Comparison of ENCODE assay signal across 10 cellular contexts in genomic region chr16:84810518-84811273, GRCh38. TPM values are rescaled to one million over a fixed set of nuclear protein-coding genes. Genes with fewer than 3 reads are reported as not detected.
DNase-seq lines count a peak whose midpoint lies in the region; ATAC-seq and TF ChIP-seq lines count a peak whose summit lies in the region.
"Had no signal": no experiment of that assay in that cellular context is flagged by ENCODE, and none has a peak within 500 bp of the region (broad histone marks: within the 10 kb centered on the region; RNA-seq: fewer than 3 reads in every experiment).

No MANE protein-coding gene starts in this region.

- ATAC-seq in activated naive CD8-positive, alpha-beta T cell treated with anti-CD3 and anti-CD28 coated beads, Interleukin-2, amount 50 U/mL, for 24 hours: peak; percentile 73
- ATAC-seq: WTC11 had no signal

- no peak for TF ChIP-seq EP300 in sigmoid colon (IDR thresholded peaks at IDR 0.05)

- intact Hi-C loops in sigmoid colon (cut with DNase I): no loop called here

- H3K36me3 ChIP-seq in sigmoid colon: no peaks in the 10 kb centered on the region

- H3K27me3 Mint-ChIP-seq in activated naive CD8-positive, alpha-beta T cell treated with anti-CD3 and anti-CD28 coated beads, Interleukin-2, amount 50 U/mL, for 24 hours: peaks cover 8% of the 10 kb centered on the region

- H3K4me3 Mint-ChIP-seq in activated naive CD8-positive, alpha-beta T cell treated with anti-CD3 and anti-CD28 coated beads, Interleukin-2, amount 50 U/mL, for 24 hours: no peak overlapping the region
- H3K4me3 Mint-ChIP-seq: central memory CD8-positive, alpha-beta T cell; WTC11 had no signal

- no peaks in the 10 kb centered on the region for H3K36me3 Mint-ChIP-seq in activated naive CD8-positive, alpha-beta T cell treated with anti-CD3 and anti-CD28 coated beads, Interleukin-2, amount 50 U/mL, for 24 hours (ENCODE audit: low read depth)
- H3K36me3 Mint-ChIP-seq: WTC11 had no signal

- no peak for TF ChIP-seq POLR2A in sigmoid colon (IDR thresholded peaks at IDR 0.05)

- WGBS in sigmoid colon, 2 donors: 66 to 73% methylated on average over 17 of the region's 17 CpGs

- H3K27ac Mint-ChIP-seq in activated naive CD8-positive, alpha-beta T cell treated with anti-CD3 and anti-CD28 coated beads, Interleukin-2, amount 50 U/mL, for 24 hours: no peak overlapping the region
- H3K27ac Mint-ChIP-seq: WTC11 had no signal

- H3K9me3 Mint-ChIP-seq in activated naive CD8-positive, alpha-beta T cell treated with anti-CD3 and anti-CD28 coated beads, Interleukin-2, amount 50 U/mL, for 24 hours: no peaks in the 10 kb centered on the region
- H3K9me3 Mint-ChIP-seq: central memory CD8-positive, alpha-beta T cell had no signal

- H3K27ac ChIP-seq in sigmoid colon: peak overlapping the region; percentile 26 to 59 (median 38)

- H3K4me1 ChIP-seq in sigmoid colon: peaks cover 0 to 8% (median 2%) of the 10 kb centered on the region in 4 donors

- H3K9me3 ChIP-seq in sigmoid colon: no peaks in the 10 kb centered on the region

- no peak overlapping the region for H3K4me3 ChIP-seq in sigmoid colon

- H3K27me3 ChIP-seq in sigmoid colon: no peaks in the 10 kb centered on the region

- H3K4me1 Mint-ChIP-seq in activated naive CD8-positive, alpha-beta T cell treated with anti-CD3 and anti-CD28 coated beads, Interleukin-2, amount 50 U/mL, for 24 hours: peaks cover 13% of the 10 kb centered on the region
- H3K4me1 Mint-ChIP-seq: central memory CD8-positive, alpha-beta T cell; WTC11 had no signal

- TF ChIP-seq CTCF in sigmoid colon (IDR thresholded peaks at IDR 0.05): no peak

- DNase-seq in GM04503 (ENCODE audit: low read depth) (peak; percentile 79), KBM-7 (peak; percentile 95), sigmoid colon (peak; percentile 84), NCI-H146 treated with DMSO at 0.1 percent for 48 hours (lab: John Stamatoyannopoulos, UW; ENCODE audit: unreplicated experiment) (no peak), inferior parietal cortex (ENCODE audit: extremely low spot score) (no peak), NCI-H345 treated with DMSO at 0.1 percent for 48 hours (lab: John Stamatoyannopoulos, UW; ENCODE audit: unreplicated experiment) (no peak)
- no peak for DNase-seq in activated naive CD8-positive, alpha-beta T cell treated with anti-CD3 and anti-CD28 coated beads, Interleukin-2, amount 50 U/mL, for 24 hours
- DNase-seq: NCI-H2029 treated with DMSO at 0.1 percent for 48 hours had no signal

- in situ Hi-C loops in KBM-7 (cut with MboI; ENCODE audit: low pct_unique_long_range_greater_than_20kb, low sequenced_read_pairs): no loop called here

RNA-seq across cellular contexts. Expression of gene CRISPLD2, which starts 9.1 kb away (rescaled TPM):
- 100 to 1,000 TPM; 140 to 545 (median 260) TPM for total RNA-seq in sigmoid colon
- 10 to 100 TPM in 1 of 3 donors, 1 to 10 TPM in 2; 3.0 to 27.3 (median 6.0) TPM for polyA plus RNA-seq in sigmoid colon

Comparison
In these comparisons a context has a peak if more than half of its experiments do, and no peak if none do; other contexts are left out.
1. DNase-seq: peak in GM04503 (single experiment), KBM-7 (single experiment) and sigmoid colon (single experiment); none in activated naive CD8-positive, alpha-beta T cell treated with anti-CD3 and anti-CD28 coated beads, Interleukin-2, amount 50 U/mL, for 24 hours (single experiment), NCI-H146 treated with DMSO at 0.1 percent for 48 hours (single experiment), inferior parietal cortex (single experiment) and NCI-H345 treated with DMSO at 0.1 percent for 48 hours (single experiment).